12 cellular contexts compared by ENCODE assay signal in genomic region chr6:56690519-56691200, GRCh38. TPM values are rescaled to one million over a fixed set of nuclear protein-coding genes. Genes with fewer than 3 reads are reported as not detected.
DNase-seq lines count a peak whose midpoint lies in the region; ATAC-seq, FAIRE-seq and TF ChIP-seq lines count a peak whose summit lies in the region.
"Had no signal": no experiment of that assay in that cellular context is flagged by ENCODE, and none has a peak within 500 bp of the region (broad histone marks: within the 10 kb centered on the region; RNA-seq: fewer than 3 reads in every experiment).

No MANE protein-coding gene starts in this region.

- no peak overlapping the region for H2AFZ ChIP-seq in keratinocyte (ENCODE audit: control insufficient read depth, low read length)

- in situ Hi-C loops in astrocyte of the spinal cord (cut with HindIII; ENCODE audit: low sequenced_read_pairs), result no loop called here

- TF ChIP-seq CTCF in HFFc6 (IDR thresholded peaks at IDR 0.05), result no peak
- no peak for TF ChIP-seq CTCF in astrocyte of the spinal cord (IDR thresholded peaks at IDR 0.05; ENCODE audit: low read depth, low read length)
- TF ChIP-seq CTCF in keratinocyte (optimal IDR thresholded peaks at IDR 0.05 in 1 of 3, IDR thresholded peaks at IDR 0.05 in 1 of 3, conservative IDR thresholded peaks at IDR 0.05 in 1 of 3; ENCODE audit: extremely low read depth in 1 of 3, insufficient read depth in 2 of 3, low read length in 3 of 3), result no peak

- ATAC-seq in effector memory CD8-positive, alpha-beta T cell (replicated peaks), result no peak
- ATAC-seq: GM12878 had no signal

- H3K36me3 ChIP-seq in keratinocyte (ENCODE audit: control insufficient read depth in 2 of 2, extremely low read depth in 1 of 2, insufficient read depth in 2 of 2, low read length in 2 of 2) (no peaks in the 10 kb centered on the region), subcutaneous abdominal adipose tissue (ENCODE audit: control insufficient read depth in 5 of 5, insufficient read depth in 5 of 5, low read length in 5 of 5) (no peaks in the 10 kb centered on the region)

- no peaks in the 10 kb centered on the region for H3K9me1 ChIP-seq in keratinocyte (ENCODE audit: control insufficient read depth, extremely low read depth, insufficient read depth, low read length)

- peak overlapping the region; percentile 88 for H3K4me3 Mint-ChIP-seq in HFFc6
- no peak overlapping the region for H3K4me3 Mint-ChIP-seq in effector memory CD8-positive, alpha-beta T cell
- H3K4me3 Mint-ChIP-seq: H9, nephron progenitor cell had no signal

- no peaks in the 10 kb centered on the region for H3K27me3 ChIP-seq in keratinocyte (ENCODE audit: control insufficient read depth, extremely low read depth, insufficient read depth, low read length)
- H3K27me3 ChIP-seq in subcutaneous abdominal adipose tissue (ENCODE audit: control insufficient read depth in 5 of 5, insufficient read depth in 4 of 5, low read length in 5 of 5), result no peaks in the 10 kb centered on the region

- H3K9ac ChIP-seq in keratinocyte (ENCODE audit: control insufficient read depth, extremely low read depth, insufficient read depth, low read length), result no peak overlapping the region
- H3K9ac ChIP-seq in subcutaneous abdominal adipose tissue (ENCODE audit: low read length in 5 of 5), result no peak overlapping the region

- H3K27me3 Mint-ChIP-seq in HFFc6 (ENCODE audit: insufficient read depth), result peaks cover 3% of the 10 kb centered on the region
- no peaks in the 10 kb centered on the region for H3K27me3 Mint-ChIP-seq in effector memory CD8-positive, alpha-beta T cell

- peaks cover 19% of the 10 kb centered on the region for H3K4me1 ChIP-seq in keratinocyte (ENCODE audit: control insufficient read depth, extremely low read depth, insufficient read depth, low read length)
- H3K4me1 ChIP-seq in subcutaneous abdominal adipose tissue (ENCODE audit: control insufficient read depth in 5 of 5, insufficient read depth in 5 of 5, low read length in 5 of 5), result peaks cover 0 to 35% (median 27%) of the 10 kb centered on the region in 5 donors

- H4K20me1 ChIP-seq in keratinocyte (ENCODE audit: control insufficient read depth, extremely low read depth, insufficient read depth, low read length), result no peaks in the 10 kb centered on the region

- peak overlapping the region; percentile 10 for H3K4me2 ChIP-seq in keratinocyte (ENCODE audit: control insufficient read depth, extremely low read depth, insufficient read depth, low read depth, low read length)

- peaks cover 3% of the 10 kb centered on the region; the same call in 1 of the 2 replicates for H3K9me3 Mint-ChIP-seq in HFFc6
- peaks cover 1 to 5% of the 10 kb centered on the region in 2 donors for H3K9me3 Mint-ChIP-seq in effector memory CD8-positive, alpha-beta T cell
- H3K9me3 Mint-ChIP-seq: H9, nephron progenitor cell had no signal

- no peak for FAIRE-seq in keratinocyte (lab: Jason Lieb, UNC)
- FAIRE-seq: GM12878 had no signal

- peaks cover 88% of the 10 kb centered on the region for H3K4me1 Mint-ChIP-seq in HFFc6 (ENCODE audit: low read depth)
- no peaks in the 10 kb centered on the region for H3K4me1 Mint-ChIP-seq in effector memory CD8-positive, alpha-beta T cell (ENCODE audit: low read depth in 2 of 2)

- no peaks in the 10 kb centered on the region for H3K9me3 ChIP-seq in keratinocyte (ENCODE audit: control insufficient read depth, low read depth, low read length)
- no peaks in the 10 kb centered on the region for H3K9me3 ChIP-seq in subcutaneous abdominal adipose tissue (ENCODE audit: control insufficient read depth in 5 of 5, low read length in 5 of 5)

- no peaks in the 10 kb centered on the region for H3K79me2 ChIP-seq in keratinocyte (ENCODE audit: control insufficient read depth, insufficient read depth, low read length)

- peak overlapping the region; percentile 92 for H3K27ac Mint-ChIP-seq in HFFc6
- H3K27ac Mint-ChIP-seq in effector memory CD8-positive, alpha-beta T cell, result no peak overlapping the region
- H3K27ac Mint-ChIP-seq: H9, nephron progenitor cell had no signal

- peak; percentile 69 for DNase-seq in HFFc6
- peak; percentile 69 for DNase-seq in astrocyte of the spinal cord (ENCODE audit: low read depth, low spot score)
- no peak for DNase-seq in keratinocyte (ENCODE audit: low read depth, low spot score)
- no peak for DNase-seq in stimulated activated naive CD4-positive, alpha-beta T cell treated with Interleukin-2 at 50 U/mL for 16 hours (lab: John Stamatoyannopoulos, UW)
- no peak for DNase-seq in activated effector memory CD4-positive, alpha-beta T cell treated with anti-CD3 and anti-CD28 coated beads, Interleukin-2, amount 50 U/mL, for 16 hours
- no peak for DNase-seq in mucosa of gallbladder (ENCODE audit: low spot score)
- DNase-seq in effector memory CD8-positive, alpha-beta T cell, result no peak
- DNase-seq: activated CD4-positive, alpha-beta T cell treated with anti-CD3 and anti-CD28 coated beads, Interleukin-2, amount 50 U/mL, for 48 hours; H9; nephron progenitor cell had no signal

- dilution Hi-C loops in keratinocyte (cut with MboI; ENCODE audit: extremely low pct_ligation_motif_present, low sequenced_read_pairs), result no loop called here

- H3K27ac ChIP-seq in keratinocyte (ENCODE audit: control insufficient read depth, insufficient read depth, low read length) (peak overlapping the region; percentile 28), subcutaneous abdominal adipose tissue (ENCODE audit: low read depth, low read length) (no peak overlapping the region)

- H3K36me3 Mint-ChIP-seq in HFFc6 (ENCODE audit: low read depth), result peaks cover 65% of the 10 kb centered on the region
- H3K36me3 Mint-ChIP-seq in effector memory CD8-positive, alpha-beta T cell (ENCODE audit: insufficient read depth), result no peaks in the 10 kb centered on the region

- H3K4me3 ChIP-seq in astrocyte of the spinal cord (ENCODE audit: low read depth, low read length) (peak overlapping the region; percentile 4), keratinocyte (ENCODE audit: control insufficient read depth in 2 of 3, extremely low read depth in 1 of 3, insufficient read depth in 2 of 3, low read depth in 1 of 3, low read length in 3 of 3) (no peak overlapping the region), subcutaneous abdominal adipose tissue (ENCODE audit: low read depth in 1 of 5, low read length in 5 of 5) (peak overlapping the region in 4 of 5 donors; percentile 23 to 37 (median 28))
- H3K4me3 ChIP-seq: GM12878 had no signal

RNA-seq across cellular contexts. Expression of gene DST, which starts 48.0 kb away (rescaled TPM):
- 100 to 1,000 TPM; 246 to 408 (median 279) TPM for total RNA-seq in HFFc6 (2021; fragmentation: NEBNext Ultra II Directional; extraction: Animal tissue kit (Norgen Biotek cat#: 25700))
- 163 to 525 TPM (median 455 TPM) in 3 replicates for polyA plus RNA-seq in keratinocyte
- 960 TPM for polyA plus RNA-seq in keratinocyte (2011; ENCODE audit: low read depth)
- polyA plus RNA-seq in keratinocyte (2011; cell fraction: cytosol; rRNA removed), result 166 and 296 TPM in 2 replicates
- 597 and 675 TPM in 2 replicates for polyA plus RNA-seq in keratinocyte (2011; cell fraction: nucleus; rRNA removed)
- 182 and 442 TPM in 2 replicates for polyA plus RNA-seq in keratinocyte (2012; ENCODE audit: low replicate concordance)
- 146 to 1,560 TPM (median 1,338 TPM) in 3 replicates for polyA minus RNA-seq in keratinocyte
- 516 TPM for polyA minus RNA-seq in keratinocyte (2011; cell fraction: cytosol; rRNA and poly(A)+ RNA removed)
- 893 and 2,335 TPM in 2 replicates for polyA minus RNA-seq in keratinocyte (2011; cell fraction: nucleus; rRNA and poly(A)+ RNA removed)
- total RNA-seq in mucosa of gallbladder, result 236 TPM

Comparison
In these comparisons a context has a peak if more than half of its experiments do, and no peak if none do; other contexts are left out.
1. DNase-seq: peak in HFFc6 (single experiment) and astrocyte of the spinal cord (single experiment); none in keratinocyte (single experiment), stimulated activated naive CD4-positive, alpha-beta T cell treated with Interleukin-2 at 50 U/mL for 16 hours (single experiment), activated effector memory CD4-positive, alpha-beta T cell treated with anti-CD3 and anti-CD28 coated beads, Interleukin-2, amount 50 U/mL, for 16 hours (single experiment), mucosa of gallbladder (single experiment) and effector memory CD8-positive, alpha-beta T cell (0 of 3).
2. H3K4me3 ChIP-seq: peak in astrocyte of the spinal cord (single experiment) and subcutaneous abdominal adipose tissue (4 of 5); none in keratinocyte (0 of 3).